ENCODE assay signal across 18 cellular contexts in the genomic region with DNA sequence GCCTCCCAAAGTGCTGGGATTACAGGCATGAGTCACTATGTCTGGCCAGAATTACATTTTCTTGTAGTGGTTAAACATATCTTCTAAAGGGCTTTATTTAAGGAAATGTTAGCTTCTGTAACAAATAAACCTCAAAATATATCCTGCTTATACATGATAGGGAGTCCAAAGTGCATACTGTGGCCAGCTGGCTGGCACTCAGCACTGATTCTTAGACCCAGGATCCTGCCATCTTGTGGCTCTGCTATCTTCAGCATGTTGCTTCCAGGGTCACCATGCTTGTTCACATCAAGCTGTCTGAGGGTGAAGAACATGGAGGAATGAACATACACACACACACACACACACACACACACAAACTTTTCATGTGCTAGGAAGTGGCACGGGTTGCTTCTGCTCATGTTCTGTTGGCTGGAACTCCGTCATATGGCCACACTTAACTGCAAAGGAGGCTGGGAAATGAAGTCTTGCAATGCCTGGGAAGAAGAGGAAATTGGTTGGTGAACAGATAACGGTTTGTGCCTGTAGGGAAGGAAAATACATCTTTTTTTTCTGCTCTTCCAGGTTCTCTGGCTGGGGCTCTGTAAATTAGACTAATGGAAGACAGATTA. TPM values are rescaled to one million over a fixed set of nuclear protein-coding genes. Genes with fewer than 3 reads are reported as not detected.
"Had no signal": no experiment of that assay in that cellular context is flagged by ENCODE, and none has a peak within 500 bp of the region (broad histone marks: within the 10 kb centered on the region; RNA-seq: fewer than 3 reads in every experiment).

No MANE protein-coding gene starts in this region.

- H3K4me1 ChIP-seq: left ventricle myocardium inferior, psoas muscle had no signal

- H3K4me1 Mint-ChIP-seq: activated B cell treated with CpG ODN at 0.5 μM for 24 hours; activated CD4-positive, alpha-beta T cell treated with anti-CD3 and anti-CD28 coated beads, Interleukin-2, amount 10 ng/mL, durations not matched to agents 24 days and 14 days; activated naive CD4-positive, alpha-beta T cell treated with anti-CD3 and anti-CD28 coated beads, Interleukin-2, amount 50 U/mL, for 24 hours; stimulated activated naive CD8-positive, alpha-beta T cell treated with anti-CD3 and anti-CD28 coated beads, Interleukin-15, amount 100 ng/mL, for 72 hours had no signal

- H3K27me3 ChIP-seq: hepatocyte had no signal

- H3K9me3 Mint-ChIP-seq: activated B cell treated with CpG ODN at 0.5 μM for 24 hours; activated CD4-positive, alpha-beta T cell treated with anti-CD3 and anti-CD28 coated beads, Interleukin-2, amount 10 ng/mL, durations not matched to agents 24 days and 14 days; activated naive CD4-positive, alpha-beta T cell treated with anti-CD3 and anti-CD28 coated beads, Interleukin-2, amount 50 U/mL, for 24 hours; effector memory CD8-positive, alpha-beta T cell; T-helper 2 cell treated with Interferon-gamma antibody and Interleukin-4, amounts not matched to agents 5 μg/mL and 100 μg/mL, for 36 hours had no signal

- H3K9me3 ChIP-seq: psoas muscle had no signal

- H3K27ac Mint-ChIP-seq: activated B cell treated with CpG ODN at 0.5 μM for 24 hours; activated CD4-positive, alpha-beta T cell treated with anti-CD3 and anti-CD28 coated beads, Interleukin-2, amount 10 ng/mL, durations not matched to agents 24 days and 14 days; activated naive CD4-positive, alpha-beta T cell treated with anti-CD3 and anti-CD28 coated beads, Interleukin-2, amount 50 U/mL, for 24 hours; dendritic cell treated with granulocyte-macrophage colony-stimulating factor and Interleukin-4, amounts not matched to agents 40 ng/mL and 50 ng/mL, for 4 days; effector memory CD8-positive, alpha-beta T cell; nephron progenitor cell; stimulated activated naive CD8-positive, alpha-beta T cell treated with anti-CD3 and anti-CD28 coated beads, Interleukin-15, amount 100 ng/mL, for 72 hours; T-helper 2 cell treated with Interferon-gamma antibody and Interleukin-4, amounts not matched to agents 5 μg/mL and 100 μg/mL, for 36 hours had no signal

- H3K36me3 ChIP-seq: left ventricle myocardium inferior had no signal

- H3K27ac ChIP-seq: epithelial cell of prostate, hepatocyte, left ventricle myocardium inferior, psoas muscle had no signal

- ATAC-seq: effector memory CD8-positive, alpha-beta T cell; psoas muscle; stimulated activated naive CD8-positive, alpha-beta T cell treated with anti-CD3 and anti-CD28 coated beads, Interleukin-15, amount 100 ng/mL, for 72 hours had no signal

- H3K4me3 ChIP-seq: hepatocyte, left ventricle myocardium inferior, psoas muscle had no signal

- H3K4me3 Mint-ChIP-seq: activated B cell treated with CpG ODN at 0.5 μM for 24 hours; activated CD4-positive, alpha-beta T cell treated with anti-CD3 and anti-CD28 coated beads, Interleukin-2, amount 10 ng/mL, durations not matched to agents 24 days and 14 days; activated naive CD4-positive, alpha-beta T cell treated with anti-CD3 and anti-CD28 coated beads, Interleukin-2, amount 50 U/mL, for 24 hours; dendritic cell treated with granulocyte-macrophage colony-stimulating factor and Interleukin-4, amounts not matched to agents 40 ng/mL and 50 ng/mL, for 4 days; effector memory CD8-positive, alpha-beta T cell; nephron progenitor cell; stimulated activated naive CD8-positive, alpha-beta T cell treated with anti-CD3 and anti-CD28 coated beads, Interleukin-15, amount 100 ng/mL, for 72 hours; T-helper 2 cell treated with Interferon-gamma antibody and Interleukin-4, amounts not matched to agents 5 μg/mL and 100 μg/mL, for 36 hours had no signal

- DNase-seq: activated B cell treated with CpG ODN at 0.5 μM for 24 hours; activated CD4-positive, alpha-beta T cell treated with anti-CD3 and anti-CD28 coated beads, Interleukin-2, amount 10 ng/mL, durations not matched to agents 24 days and 14 days; activated T-cell treated with anti-CD3 and anti-CD28 coated beads, Interleukin-2, amount 50 U/mL, for 1 hour; central memory CD4-positive, alpha-beta T cell; effector memory CD8-positive, alpha-beta T cell; kidney; left ventricle myocardium inferior; mesenchymal stem cell; nephron progenitor cell; psoas muscle; stimulated activated CD4-positive, alpha-beta T cell treated with anti-CD3 and anti-CD28 coated beads, Interleukin-2, amount 100 ng/mL, for 48 hours; stimulated activated naive CD8-positive, alpha-beta T cell treated with anti-CD3 and anti-CD28 coated beads, Interleukin-15, amount 100 ng/mL, for 72 hours had no signal

RNA-seq across cellular contexts. Expression of a gene that starts 40.0 kb away (rescaled TPM):
- total RNA-seq: activated B cell treated with CpG ODN at 0.5 μM for 24 hours, hepatocyte, kidney, omental fat pad had no signal
